ENCODE assay signal across 9 cellular contexts in the genomic region with DNA sequence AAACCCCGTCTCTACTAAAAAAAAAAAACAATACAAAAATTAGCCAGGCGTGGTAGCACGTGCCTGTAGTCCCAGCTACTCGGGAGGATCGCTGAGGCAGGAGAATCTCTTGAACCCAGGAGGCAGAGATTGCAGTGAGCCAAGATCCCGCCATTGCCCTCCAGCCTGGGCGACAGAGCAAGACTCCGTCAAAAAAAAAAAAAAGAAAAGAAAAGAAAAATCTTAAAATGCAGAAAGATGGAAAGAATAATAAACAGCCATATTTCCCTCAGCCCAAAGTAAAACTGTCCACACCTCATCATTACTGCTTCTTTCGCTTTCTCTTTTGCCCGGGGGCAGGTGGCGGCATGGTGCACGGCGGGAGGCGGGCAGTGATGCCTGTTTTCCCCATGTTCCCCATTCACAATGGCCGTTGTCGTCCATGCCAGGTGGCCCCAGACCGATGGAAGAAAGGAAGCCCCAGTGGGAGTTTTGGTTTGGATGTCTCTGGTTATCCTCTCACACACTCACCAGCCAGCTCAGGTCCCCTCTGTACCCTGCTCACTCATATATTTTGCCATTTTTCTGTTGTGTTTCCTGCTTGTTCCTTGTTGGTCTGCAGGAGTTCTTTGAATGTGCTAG. TPM values are rescaled to one million over a fixed set of nuclear protein-coding genes. Genes with fewer than 3 reads are reported as not detected.
DNase-seq lines count a peak whose midpoint lies in the region; ATAC-seq and TF ChIP-seq lines count a peak whose summit lies in the region.
"Had no signal": no experiment of that assay in that cellular context is flagged by ENCODE, and none has a peak within 500 bp of the region (broad histone marks: within the 10 kb centered on the region; RNA-seq: fewer than 3 reads in every experiment).

No MANE protein-coding gene starts in this region.

- no peaks in the 10 kb centered on the region for H3K9me3 ChIP-seq in adrenal gland (replicated peaks in 1 of 3)

- TF ChIP-seq CTCF in GM13976 (IDR thresholded peaks at IDR 0.05; ENCODE audit: borderline replicate concordance, control extremely low read depth, extremely low read depth, insufficient read depth, missing control alignments) (no peak), adrenal gland (IDR thresholded peaks at IDR 0.05) (no peak)

- intact Hi-C loops in adrenal gland (cut with DNase I) = no loop called here

- no peak overlapping the region for H3K4me3 ChIP-seq in adrenal gland

- TF ChIP-seq POLR2A in adrenal gland (IDR thresholded peaks at IDR 0.05) = no peak

- H3K27me3 Mint-ChIP-seq in T-helper 1 cell treated with Interleukin-12 subunit alpha and Interleukin-12 subunit beta and Interleukin-4 antibody, amounts not matched to agents 30 μg/mL and 1 μg/mL, for 36 hours (ENCODE audit: low read depth) = no peaks in the 10 kb centered on the region
- no peaks in the 10 kb centered on the region for H3K27me3 Mint-ChIP-seq in central memory CD8-positive, alpha-beta T cell

- peak overlapping the region; percentile 86 for H3K4me3 Mint-ChIP-seq in T-helper 1 cell treated with Interleukin-12 subunit alpha and Interleukin-12 subunit beta and Interleukin-4 antibody, amounts not matched to agents 30 μg/mL and 1 μg/mL, for 36 hours
- peak overlapping the region; percentile 77 for H3K4me3 Mint-ChIP-seq in central memory CD8-positive, alpha-beta T cell

- DNase-seq in GM13976 (ENCODE audit: low spot score) = peak; percentile 76
- DNase-seq in central memory CD8-positive, alpha-beta T cell (ENCODE audit: low spot score in 2 of 2) = peak in 1 of 2 donors; percentile 22
- peak; percentile 11 for DNase-seq in stimulated activated CD8-positive, alpha-beta memory T cell treated with anti-CD3 and anti-CD28 coated beads, Interleukin-12 subunit alpha, Interleukin-12 subunit beta, amount 100 ng/mL, for 1 hour (ENCODE audit: low read depth)
- no peak for DNase-seq in adrenal gland
- DNase-seq in GF-D8 (lab: John Stamatoyannopoulos, UW) = no peak
- DNase-seq: SW 1271 had no signal

- H3K36me3 Mint-ChIP-seq in T-helper 1 cell treated with Interleukin-12 subunit alpha and Interleukin-12 subunit beta and Interleukin-4 antibody, amounts not matched to agents 30 μg/mL and 1 μg/mL, for 36 hours (ENCODE audit: low read depth) = peaks cover 2% of the 10 kb centered on the region
- peaks cover 5% of the 10 kb centered on the region for H3K36me3 Mint-ChIP-seq in central memory CD8-positive, alpha-beta T cell (ENCODE audit: insufficient read depth)

- no peaks in the 10 kb centered on the region for H3K9me3 Mint-ChIP-seq in T-helper 1 cell treated with Interleukin-12 subunit alpha and Interleukin-12 subunit beta and Interleukin-4 antibody, amounts not matched to agents 30 μg/mL and 1 μg/mL, for 36 hours
- H3K9me3 Mint-ChIP-seq in central memory CD8-positive, alpha-beta T cell = no peaks in the 10 kb centered on the region

- 63 to 79% (median 66%) methylated on average over 17 of the region's 17 CpGs for WGBS in adrenal gland, 4 donors

- peak; percentile 82 for ATAC-seq in central memory CD8-positive, alpha-beta T cell (replicated peaks; ENCODE audit: extremely low read depth, poor library complexity, severe bottlenecking)
- ATAC-seq in HG02973 (IDR thresholded peaks at IDR 0.05; ENCODE audit: unreplicated experiment) (no peak), GM18858 (IDR thresholded peaks at IDR 0.05; ENCODE audit: unreplicated experiment) (no peak)

- no peaks in the 10 kb centered on the region for H3K36me3 ChIP-seq in adrenal gland (replicated peaks in 1 of 2)

- peaks cover 8% of the 10 kb centered on the region for H3K4me1 Mint-ChIP-seq in T-helper 1 cell treated with Interleukin-12 subunit alpha and Interleukin-12 subunit beta and Interleukin-4 antibody, amounts not matched to agents 30 μg/mL and 1 μg/mL, for 36 hours (ENCODE audit: low read depth)
- H3K4me1 Mint-ChIP-seq in central memory CD8-positive, alpha-beta T cell = peaks cover 6% of the 10 kb centered on the region

- H3K27ac Mint-ChIP-seq in T-helper 1 cell treated with Interleukin-12 subunit alpha and Interleukin-12 subunit beta and Interleukin-4 antibody, amounts not matched to agents 30 μg/mL and 1 μg/mL, for 36 hours = peak overlapping the region; percentile 93
- peak overlapping the region; percentile 85 for H3K27ac Mint-ChIP-seq in central memory CD8-positive, alpha-beta T cell (ENCODE audit: low read depth)

- no peaks in the 10 kb centered on the region for H3K27me3 ChIP-seq in adrenal gland

- H3K4me1 ChIP-seq in adrenal gland (replicated peaks in 1 of 2) = no peaks in the 10 kb centered on the region

- H3K27ac ChIP-seq in adrenal gland = no peak overlapping the region

- in situ Hi-C loops in GM13976 (cut with MboI; ENCODE audit: low sequenced_read_pairs, unreplicated experiment) = no loop called here

RNA-seq across cellular contexts. Expression of gene PEMT, which starts 37.0 kb away (rescaled TPM):
- 100 to 1,000 TPM in 1 of 8 donors, 10 to 100 TPM in 7; 41.6 to 111 (median 65.3) TPM for total RNA-seq in adrenal gland
- polyA plus RNA-seq in adrenal gland = 100 to 1,000 TPM in 1 of 3 donors, 10 to 100 TPM in 2; 19.7 to 141 (median 89.3) TPM

RNA-seq across cellular contexts. Expression of gene RAI1, which starts 52.8 kb away (rescaled TPM):
- total RNA-seq in adrenal gland = 10 to 100 TPM; 14.7 to 37.3 (median 28.1) TPM
- polyA plus RNA-seq in adrenal gland = 10 to 100 TPM in 2 of 3 donors, 1 to 10 TPM in 1; 4.2 to 31.2 (median 14.6) TPM

Comparison
In these comparisons a context has a peak if more than half of its experiments do, and no peak if none do; other contexts are left out.
1. DNase-seq: peak in GM13976 (single experiment) and stimulated activated CD8-positive, alpha-beta memory T cell treated with anti-CD3 and anti-CD28 coated beads, Interleukin-12 subunit alpha, Interleukin-12 subunit beta, amount 100 ng/mL, for 1 hour (single experiment); none in adrenal gland (0 of 7) and GF-D8 (single experiment).